ENCODE assay signal across 9 cellular contexts in genomic region chr11:114291847-114292680, GRCh38. TPM values are rescaled to one million over a fixed set of nuclear protein-coding genes. Genes with fewer than 3 reads are reported as not detected.
DNase-seq lines count a peak whose midpoint lies in the region; ATAC-seq and TF ChIP-seq lines count a peak whose summit lies in the region.
"Had no signal": no experiment of that assay in that cellular context is flagged by ENCODE, and none has a peak within 500 bp of the region (broad histone marks: within the 10 kb centered on the region; RNA-seq: fewer than 3 reads in every experiment).

No MANE protein-coding gene starts in this region.

- no peak for TF ChIP-seq POLR2A in spleen (IDR thresholded peaks at IDR 0.05)

- H3K4me3 Mint-ChIP-seq in HFFc6, result peak overlapping the region; percentile 55; the same call in 1 of the 2 replicates
- H3K4me3 Mint-ChIP-seq: activated T-cell treated with anti-CD3 and anti-CD28 coated beads, Interleukin-2, amount 50 U/mL, for 24 hours had no signal

- H3K27ac Mint-ChIP-seq in HFFc6, result peak overlapping the region; percentile 99
- H3K27ac Mint-ChIP-seq: activated T-cell treated with anti-CD3 and anti-CD28 coated beads, Interleukin-2, amount 50 U/mL, for 24 hours had no signal

- H3K36me3 ChIP-seq in kidney epithelial cell (ENCODE audit: control insufficient read depth, insufficient read depth, low read length) (no peaks in the 10 kb centered on the region), spleen (no peaks in the 10 kb centered on the region)

- no peaks in the 10 kb centered on the region for H3K9me3 ChIP-seq in spleen

- DNase-seq in HFFc6 (peak; percentile 64), amniotic stem cell (lab: John Stamatoyannopoulos, UW) (peak; percentile 22), kidney epithelial cell (ENCODE audit: low read depth) (peak; percentile 84), spleen (no peak), dorsolateral prefrontal cortex (no peak)
- DNase-seq: activated T-cell treated with anti-CD3 and anti-CD28 coated beads, Interleukin-2, amount 50 U/mL, for 24 hours; NCI-H187 treated with DMSO at 0.1 percent for 48 hours had no signal

- H3K27ac ChIP-seq in spleen, result peak overlapping the region; percentile 58 to 90 (median 84)
- no peak overlapping the region for H3K27ac ChIP-seq in dorsolateral prefrontal cortex

- no peak for ATAC-seq in activated CD4-positive, CD25-positive, alpha-beta regulatory T cell treated with anti-CD3 and anti-CD28 coated beads, Interleukin-2, amount 50 U/mL, for 24 hours
- no peak for ATAC-seq in HG02973 (IDR thresholded peaks at IDR 0.05; ENCODE audit: unreplicated experiment)

- intact Hi-C loops in spleen (cut with DNase I; ENCODE audit: low total_unique reads) (no loop called here), dorsolateral prefrontal cortex (cut with DNase I) (no loop called here)

- H3K27me3 ChIP-seq in kidney epithelial cell (ENCODE audit: control insufficient read depth, insufficient read depth, low read length), result no peaks in the 10 kb centered on the region
- peaks cover 0 to 7% (median 0%) of the 10 kb centered on the region in 7 donors for H3K27me3 ChIP-seq in spleen (replicated peaks in 1 of 7)
- no peaks in the 10 kb centered on the region for H3K27me3 ChIP-seq in dorsolateral prefrontal cortex

- H3K36me3 Mint-ChIP-seq in HFFc6 (ENCODE audit: low read depth), result peaks cover 24% of the 10 kb centered on the region

- peaks cover 23% of the 10 kb centered on the region for H3K9me3 Mint-ChIP-seq in HFFc6
- H3K9me3 Mint-ChIP-seq: activated T-cell treated with anti-CD3 and anti-CD28 coated beads, Interleukin-2, amount 50 U/mL, for 24 hours had no signal

- peaks cover 4 to 48% (median 10%) of the 10 kb centered on the region in 6 donors for H3K4me1 ChIP-seq in spleen

- WGBS in spleen, 5 donors, result 49 to 67% (median 61%) methylated on average over 4 of the region's 4 CpGs

- TF ChIP-seq CTCF in HFFc6 (IDR thresholded peaks at IDR 0.05) (peak; percentile 7; the same call in 1 of the 2 replicates), kidney epithelial cell (IDR thresholded peaks at IDR 0.05; ENCODE audit: insufficient read depth, low read length, poor library complexity, severe bottlenecking) (no peak), spleen (IDR thresholded peaks at IDR 0.05 in 8 of 11, conservative IDR thresholded peaks at IDR 0.05 in 3 of 11) (no peak), dorsolateral prefrontal cortex (IDR thresholded peaks at IDR 0.05 in 54 of 56, conservative IDR thresholded peaks at IDR 0.05 in 2 of 56; ENCODE audit: low read depth in 1 of 56, partially characterized antibody in 56 of 56) (no peak)

- no peaks in the 10 kb centered on the region for H3K27me3 Mint-ChIP-seq in HFFc6 (ENCODE audit: insufficient read depth)

- H3K4me3 ChIP-seq in kidney epithelial cell (ENCODE audit: low read depth, low read length) (no peak overlapping the region), spleen (peak overlapping the region in 2 of 8 donors; percentile 13 to 25), dorsolateral prefrontal cortex (no peak overlapping the region)

- peaks cover 68% of the 10 kb centered on the region for H3K4me1 Mint-ChIP-seq in HFFc6 (ENCODE audit: low read depth)

RNA-seq across cellular contexts. Expression of gene NNMT, which starts 4.1 kb away (rescaled TPM):
- total RNA-seq in HFFc6 (2021; fragmentation: NEBNext Ultra II Directional; extraction: Animal tissue kit (Norgen Biotek cat#: 25700)), result 100 to 1,000 TPM; 191 to 264 (median 205) TPM
- 470 and 585 TPM in 2 replicates for total RNA-seq in kidney epithelial cell
- total RNA-seq in spleen, result 100 to 1,000 TPM; 131 to 324 (median 200) TPM
- polyA plus RNA-seq in spleen, result 100 to 1,000 TPM; 222 to 265 (median 236) TPM
- total RNA-seq in dorsolateral prefrontal cortex, result 10 to 100 TPM in 14 of 120 experiments, 1 to 10 TPM in 106; 1.4 to 51.3 (median 5.7) TPM

Comparison
In these comparisons a context has a peak if more than half of its experiments do, and no peak if none do; other contexts are left out.
1. DNase-seq: peak in HFFc6 (single experiment), amniotic stem cell (single experiment) and kidney epithelial cell (single experiment); none in spleen (single experiment) and dorsolateral prefrontal cortex (0 of 10).
2. H3K27ac ChIP-seq: peak in spleen (8 of 8); none in dorsolateral prefrontal cortex (0 of 59).